8 cellular contexts compared by ENCODE assay signal in genomic region chr21:45439171-45439872, GRCh38. TPM values are rescaled to one million over a fixed set of nuclear protein-coding genes. Genes with fewer than 3 reads are reported as not detected.
DNase-seq lines count a peak whose midpoint lies in the region; ATAC-seq and TF ChIP-seq lines count a peak whose summit lies in the region.

No MANE protein-coding gene starts in this region.

- H3K9me3 ChIP-seq in MM.1S (replicated peaks; ENCODE audit: insufficient read depth, low read length) (no peaks in the 10 kb centered on the region), uterus (no peaks in the 10 kb centered on the region)

- H3K9me2 ChIP-seq in MM.1S (replicated peaks; ENCODE audit: insufficient read depth, low read length), result no peaks in the 10 kb centered on the region

- H3K9ac ChIP-seq in MM.1S (ENCODE audit: low read length), result no peak overlapping the region

- peaks cover 72% of the 10 kb centered on the region for H3K27me3 ChIP-seq in MM.1S (replicated peaks; ENCODE audit: insufficient read depth, low read length)
- no peaks in the 10 kb centered on the region for H3K27me3 ChIP-seq in uterus

- H3K27ac ChIP-seq in MM.1S (ENCODE audit: low read length) (no peak overlapping the region), uterus (peak overlapping the region; percentile 75 to 76)

- H3K36me3 Mint-ChIP-seq in T-helper 2 cell treated with Interferon-gamma antibody and Interleukin-4, amounts not matched to agents 5 μg/mL and 100 μg/mL, for 36 hours (ENCODE audit: low read depth), result no peaks in the 10 kb centered on the region

- peak overlapping the region; percentile 49 for H3K4me3 Mint-ChIP-seq in T-helper 2 cell treated with Interferon-gamma antibody and Interleukin-4, amounts not matched to agents 5 μg/mL and 100 μg/mL, for 36 hours

- H3K79me2 ChIP-seq in MM.1S (ENCODE audit: low read length), result no peaks in the 10 kb centered on the region

- no peaks in the 10 kb centered on the region for H4K20me1 ChIP-seq in MM.1S (ENCODE audit: insufficient read depth, low read length)

- H3K27me3 Mint-ChIP-seq in T-helper 2 cell treated with Interferon-gamma antibody and Interleukin-4, amounts not matched to agents 5 μg/mL and 100 μg/mL, for 36 hours (ENCODE audit: low read depth), result no peaks in the 10 kb centered on the region

- peak in 1 of 2 donors; percentile 39 for TF ChIP-seq POLR2A in uterus (IDR thresholded peaks at IDR 0.05)

- intact Hi-C loops in left ventricle myocardium superior (cut with micrococcal nuclease) (loop anchor here (5.0 kb wide), 1 partner anchor 147 kb away; no protein-coding TSS in a partner anchor), uterus (cut with DNase I; ENCODE audit: low total_unique reads) (no loop called here)

- no peaks in the 10 kb centered on the region for H3K9me3 Mint-ChIP-seq in T-helper 2 cell treated with Interferon-gamma antibody and Interleukin-4, amounts not matched to agents 5 μg/mL and 100 μg/mL, for 36 hours

- peak; percentile 96 for TF ChIP-seq CTCF in MM.1S (IDR thresholded peaks at IDR 0.05; ENCODE audit: low read length)
- peak; percentile 94 to 99 (median 98) for TF ChIP-seq CTCF in uterus (IDR thresholded peaks at IDR 0.05)

- H3K4me3 ChIP-seq in MM.1S (ENCODE audit: low read length), result no peak overlapping the region
- H3K4me3 ChIP-seq in uterus, result peak overlapping the region; percentile 24 to 29

- no peaks in the 10 kb centered on the region for H3K4me1 ChIP-seq in MM.1S (ENCODE audit: low read length)
- H3K4me1 ChIP-seq in uterus, result peaks cover 4 to 8% of the 10 kb centered on the region in 2 donors

- H3K4me1 Mint-ChIP-seq in T-helper 2 cell treated with Interferon-gamma antibody and Interleukin-4, amounts not matched to agents 5 μg/mL and 100 μg/mL, for 36 hours (ENCODE audit: low read depth), result peaks cover 3% of the 10 kb centered on the region

- peak overlapping the region; percentile 57 for H3K27ac Mint-ChIP-seq in T-helper 2 cell treated with Interferon-gamma antibody and Interleukin-4, amounts not matched to agents 5 μg/mL and 100 μg/mL, for 36 hours

- H3F3A ChIP-seq in MM.1S (ENCODE audit: insufficient read depth, low read length), result no peaks in the 10 kb centered on the region

- peak; percentile 88 for ATAC-seq in left ventricle myocardium superior

- DNase-seq in SIG-M5 treated with dmso at 0.1 percent for 504 hours (lab: John Stamatoyannopoulos, UW; ENCODE audit: unreplicated experiment) (peak; percentile 80), SIG-M5 (lab: John Stamatoyannopoulos, UW) (no peak), MM.1S (peak; percentile 80), amniotic stem cell (lab: John Stamatoyannopoulos, UW) (peak; percentile 41), left ventricle myocardium superior (peak; percentile 92), renal cortical epithelial cell (ENCODE audit: low read depth) (peak; percentile 89), uterus (peak; percentile 85 to 90)
- peak; percentile 79 for DNase-seq in T-helper 2 cell treated with Interferon-gamma antibody and Interleukin-4, amounts not matched to agents 5 μg/mL and 100 μg/mL, for 36 hours (ENCODE audit: low spot score)

- H3K36me3 ChIP-seq in MM.1S (replicated peaks; ENCODE audit: insufficient read depth, low read length) (no peaks in the 10 kb centered on the region), uterus (no peaks in the 10 kb centered on the region)

- H2AFZ ChIP-seq in MM.1S (ENCODE audit: low read length), result no peak overlapping the region

- peak overlapping the region; percentile 19; the same call in 1 of the 2 replicates for H3K4me2 ChIP-seq in MM.1S (ENCODE audit: low read depth, low read length)

RNA-seq across cellular contexts. Expression of gene COL18A1, which starts 34.4 kb away (rescaled TPM):
- total RNA-seq in left ventricle myocardium superior, result 52.4 TPM
- total RNA-seq in renal cortical epithelial cell, result 237 and 672 TPM in 2 replicates
- 100 to 1,000 TPM in 3 of 4 donors, 10 to 100 TPM in 1; 73.0 to 223 (median 152) TPM for total RNA-seq in uterus
